10 cellular contexts compared by ENCODE assay signal in the genomic region with DNA sequence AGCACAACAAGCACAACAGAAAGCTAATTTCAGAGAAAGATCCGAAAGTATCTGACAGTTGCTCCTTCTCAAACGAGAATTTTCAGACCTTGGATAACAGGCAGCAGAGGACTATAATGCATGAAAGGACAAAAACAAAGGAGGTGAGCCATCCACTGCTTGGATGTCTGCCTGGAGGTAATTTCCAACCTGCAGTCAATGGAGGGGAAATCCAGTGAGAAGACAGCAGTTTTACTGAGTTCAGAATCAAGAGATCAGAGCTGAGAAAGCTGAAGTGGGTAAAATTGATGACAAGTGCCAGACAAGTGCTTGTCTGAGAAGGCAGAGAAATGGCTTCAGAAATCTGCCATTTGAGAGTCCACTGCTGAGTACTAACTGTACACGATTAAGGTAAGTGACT. TPM values are rescaled to one million over a fixed set of nuclear protein-coding genes. Genes with fewer than 3 reads are reported as not detected.
DNase-seq lines count a peak whose midpoint lies in the region; ATAC-seq and TF ChIP-seq lines count a peak whose summit lies in the region.
"Had no signal": no experiment of that assay in that cellular context is flagged by ENCODE, and none has a peak within 500 bp of the region (broad histone marks: within the 10 kb centered on the region; RNA-seq: fewer than 3 reads in every experiment).

No MANE protein-coding gene starts in this region.

- CTCF ChIA-PET in CD4-positive, alpha-beta T cell (lab: Charles Lee) = no interaction called here

- H3K27me3 Mint-ChIP-seq in activated T-cell treated with anti-CD3 and anti-CD28 coated beads, Interleukin-2, amount 50 U/mL, for 72 hours (ENCODE audit: low read depth) = no peaks in the 10 kb centered on the region
- H3K27me3 Mint-ChIP-seq in activated naive CD8-positive, alpha-beta T cell treated with anti-CD3 and anti-CD28 coated beads for 36 hours = no peaks in the 10 kb centered on the region
- H3K27me3 Mint-ChIP-seq in progenitor cell of endocrine pancreas = no peaks in the 10 kb centered on the region
- no peaks in the 10 kb centered on the region for H3K27me3 Mint-ChIP-seq in CD4-positive, alpha-beta T cell
- H3K27me3 Mint-ChIP-seq: type B pancreatic cell had no signal

- no peak for DNase-seq in activated T-cell treated with anti-CD3 and anti-CD28 coated beads, Interleukin-2, amount 50 U/mL, for 72 hours
- no peak for DNase-seq in activated T-cell treated with anti-CD3 and anti-CD28 coated beads, Interleukin-2, amount 50 U/mL, for 1 hour
- no peak for DNase-seq in activated naive CD8-positive, alpha-beta T cell treated with anti-CD3 and anti-CD28 coated beads for 36 hours
- DNase-seq in progenitor cell of endocrine pancreas (ENCODE audit: low spot score, unreplicated experiment) (no peak), hypothalamus (lab: John Stamatoyannopoulos, UW) (no peak), posterior vena cava (ENCODE audit: low spot score) (no peak)
- no peak for DNase-seq in CD4-positive, alpha-beta T cell
- DNase-seq: activated CD4-positive, alpha-beta T cell treated with anti-CD3 and anti-CD28 coated beads, Interleukin-2, amount 50 U/mL, for 4 hours had no signal

- H3K9me3 Mint-ChIP-seq in activated T-cell treated with anti-CD3 and anti-CD28 coated beads, Interleukin-2, amount 50 U/mL, for 72 hours = peaks cover 7 to 8% of the 10 kb centered on the region in 2 donors
- peaks cover 38% of the 10 kb centered on the region for H3K9me3 Mint-ChIP-seq in activated naive CD8-positive, alpha-beta T cell treated with anti-CD3 and anti-CD28 coated beads for 36 hours
- H3K9me3 Mint-ChIP-seq in progenitor cell of endocrine pancreas (ENCODE audit: low read depth) = peaks cover 23% of the 10 kb centered on the region
- H3K9me3 Mint-ChIP-seq in CD4-positive, alpha-beta T cell = peaks cover 15% of the 10 kb centered on the region

- no peaks in the 10 kb centered on the region for H3K9me3 ChIP-seq in CD4-positive, alpha-beta T cell (ENCODE audit: control insufficient read depth, low read length)

- peak; percentile 53 to 75 for ATAC-seq in activated T-cell treated with anti-CD3 and anti-CD28 coated beads, Interleukin-2, amount 50 U/mL, for 72 hours (replicated peaks in 1 of 2)
- ATAC-seq in HG03108 (IDR thresholded peaks at IDR 0.05; ENCODE audit: unreplicated experiment) = peak; percentile 54
- no peak for ATAC-seq in CD4-positive, alpha-beta T cell (ENCODE audit: poor library complexity)

- intact Hi-C loops in posterior vena cava (cut with DNase I) = no loop called here
- intact Hi-C loops in CD4-positive, alpha-beta T cell (cut with DNase I, micrococcal nuclease) = no loop called here

- peaks cover 17 to 44% of the 10 kb centered on the region in 2 donors for H3K36me3 Mint-ChIP-seq in activated T-cell treated with anti-CD3 and anti-CD28 coated beads, Interleukin-2, amount 50 U/mL, for 72 hours (ENCODE audit: insufficient read depth in 2 of 2)
- H3K36me3 Mint-ChIP-seq in activated naive CD8-positive, alpha-beta T cell treated with anti-CD3 and anti-CD28 coated beads for 36 hours = peaks cover 89% of the 10 kb centered on the region
- peaks cover 25% of the 10 kb centered on the region for H3K36me3 Mint-ChIP-seq in progenitor cell of endocrine pancreas (ENCODE audit: insufficient read depth)
- peaks cover 89% of the 10 kb centered on the region for H3K36me3 Mint-ChIP-seq in CD4-positive, alpha-beta T cell (ENCODE audit: low read depth)

- H3K27me3 ChIP-seq in CD4-positive, alpha-beta T cell (ENCODE audit: control insufficient read depth, insufficient read depth, low read length) = no peaks in the 10 kb centered on the region

- no peak for TF ChIP-seq CTCF in progenitor cell of endocrine pancreas (IDR thresholded peaks at IDR 0.05; ENCODE audit: unreplicated experiment)
- TF ChIP-seq CTCF in CD4-positive, alpha-beta T cell (IDR thresholded peaks at IDR 0.05) = no peak

- peak overlapping the region; percentile 64 for H3K27ac Mint-ChIP-seq in activated T-cell treated with anti-CD3 and anti-CD28 coated beads, Interleukin-2, amount 50 U/mL, for 72 hours
- H3K27ac Mint-ChIP-seq in activated naive CD8-positive, alpha-beta T cell treated with anti-CD3 and anti-CD28 coated beads for 36 hours = peak overlapping the region; percentile 27
- H3K27ac Mint-ChIP-seq in progenitor cell of endocrine pancreas = peak overlapping the region; percentile 19
- no peak overlapping the region for H3K27ac Mint-ChIP-seq in CD4-positive, alpha-beta T cell
- H3K27ac Mint-ChIP-seq: type B pancreatic cell had no signal

- peak overlapping the region in 1 of 2 donors; percentile 28 for H3K4me3 Mint-ChIP-seq in activated T-cell treated with anti-CD3 and anti-CD28 coated beads, Interleukin-2, amount 50 U/mL, for 72 hours
- H3K4me3 Mint-ChIP-seq in activated naive CD8-positive, alpha-beta T cell treated with anti-CD3 and anti-CD28 coated beads for 36 hours = no peak overlapping the region
- no peak overlapping the region for H3K4me3 Mint-ChIP-seq in progenitor cell of endocrine pancreas (ENCODE audit: low read depth)
- no peak overlapping the region for H3K4me3 Mint-ChIP-seq in CD4-positive, alpha-beta T cell
- H3K4me3 Mint-ChIP-seq: type B pancreatic cell had no signal

- H3K27ac ChIP-seq in CD4-positive, alpha-beta T cell (ENCODE audit: low read depth, low read length) = no peak overlapping the region

- POLR2A ChIA-PET in CD4-positive, alpha-beta T cell (lab: Charles Lee) = interaction anchor here (1.0 kb wide), 1 partner anchor 20 kb away, joined by 3 read pairs; no protein-coding TSS in a partner anchor

- peaks cover 47% of the 10 kb centered on the region for H3K4me1 Mint-ChIP-seq in activated T-cell treated with anti-CD3 and anti-CD28 coated beads, Interleukin-2, amount 50 U/mL, for 72 hours (ENCODE audit: low read depth)
- peaks cover 59% of the 10 kb centered on the region for H3K4me1 Mint-ChIP-seq in activated naive CD8-positive, alpha-beta T cell treated with anti-CD3 and anti-CD28 coated beads for 36 hours
- H3K4me1 Mint-ChIP-seq in progenitor cell of endocrine pancreas (ENCODE audit: low read depth) = peaks cover 12% of the 10 kb centered on the region
- H3K4me1 Mint-ChIP-seq in CD4-positive, alpha-beta T cell (ENCODE audit: low read depth) = peaks cover 92% of the 10 kb centered on the region

RNA-seq across cellular contexts. Expression of gene UBE3A, which starts 22.1 kb away (rescaled TPM):
- total RNA-seq in activated T-cell treated with anti-CD3 and anti-CD28 coated beads, Interleukin-2, amount 50 U/mL, for 72 hours = 100 to 1,000 TPM; 107 to 121 TPM
- 100 to 1,000 TPM; 122 to 125 TPM for total RNA-seq in activated naive CD8-positive, alpha-beta T cell treated with anti-CD3 and anti-CD28 coated beads for 36 hours
- total RNA-seq in progenitor cell of endocrine pancreas = 118 and 126 TPM in 2 replicates
- 100 to 1,000 TPM in 1 of 2 donors, 10 to 100 TPM in 1; 87.5 to 103 TPM for total RNA-seq in posterior vena cava
- 100 to 1,000 TPM; 124 to 126 TPM for total RNA-seq in CD4-positive, alpha-beta T cell
